11 cellular contexts compared by ENCODE assay signal in genomic region chr17:72392056-72393010, GRCh38.
DNase-seq lines count a peak whose midpoint lies in the region; ATAC-seq, FAIRE-seq and TF ChIP-seq lines count a peak whose summit lies in the region.
"Had no signal": no experiment of that assay in that cellular context is flagged by ENCODE, and none has a peak within 500 bp of the region (broad histone marks: within the 10 kb centered on the region; RNA-seq: fewer than 3 reads in every experiment).

No MANE protein-coding gene starts in this region.

- SMC1A ChIA-PET in GM12878 (lab: Charles Lee; ENCODE audit: uncharacterized antibody, unreplicated experiment): interaction anchor here (0.8 to 4.7 kb wide), 18 partner anchors 12 to 272 kb away, joined by 3 to 65 read pairs (median 4); partner anchors contain the start of gene SOX9

- peaks cover under 1% of the 10 kb centered on the region for H3K27me3 Mint-ChIP-seq in stimulated activated memory B cell treated with anti-CD40 and anti-IgM and Interleukin-4, amounts not matched to agents 10 μg/mL and 1 μg/mL and 100 μg/mL, for 72 hours
- no peaks in the 10 kb centered on the region for H3K27me3 Mint-ChIP-seq in activated CD8-positive, alpha-beta T cell treated with anti-CD3 and anti-CD28 coated beads, Interleukin-2, amount 10 ng/mL, durations not matched to agents 7 days and 5 days (ENCODE audit: low read depth)

- TSS peak; percentile 46 for BruUV-seq in GM12878 (replicated peaks; lab: Mats Ljungman, UMichigan)

- H3K36me3 ChIP-seq in GM12878 (ENCODE audit: control insufficient read depth in 2 of 2, insufficient read depth in 2 of 2, low read length in 1 of 2): no peaks in the 10 kb centered on the region

- H2AFZ ChIP-seq in GM12878 (ENCODE audit: control insufficient read depth, low read depth, low read length): peak overlapping the region; percentile 56

- H3K9me3 Mint-ChIP-seq in stimulated activated memory B cell treated with anti-CD40 and anti-IgM and Interleukin-4, amounts not matched to agents 10 μg/mL and 1 μg/mL and 100 μg/mL, for 72 hours: no peaks in the 10 kb centered on the region
- H3K9me3 Mint-ChIP-seq in activated CD8-positive, alpha-beta T cell treated with anti-CD3 and anti-CD28 coated beads, Interleukin-2, amount 10 ng/mL, durations not matched to agents 7 days and 5 days (ENCODE audit: insufficient read depth): no peaks in the 10 kb centered on the region
- H3K9me3 Mint-ChIP-seq: neural crest cell had no signal

- H3K4me3 Mint-ChIP-seq in stimulated activated memory B cell treated with anti-CD40 and anti-IgM and Interleukin-4, amounts not matched to agents 10 μg/mL and 1 μg/mL and 100 μg/mL, for 72 hours: no peak overlapping the region
- no peak overlapping the region for H3K4me3 Mint-ChIP-seq in activated CD8-positive, alpha-beta T cell treated with anti-CD3 and anti-CD28 coated beads, Interleukin-2, amount 10 ng/mL, durations not matched to agents 7 days and 5 days
- H3K4me3 Mint-ChIP-seq: neural crest cell had no signal

- peak; percentile 51 for ATAC-seq in HG03565 (IDR thresholded peaks at IDR 0.05; ENCODE audit: unreplicated experiment)
- ATAC-seq in GM12878: peak; percentile 80
- peak; percentile 60 for ATAC-seq in stimulated activated memory B cell treated with anti-CD40 and anti-IgM and Interleukin-4, amounts not matched to agents 10 μg/mL and 1 μg/mL and 100 μg/mL, for 72 hours
- ATAC-seq in activated CD8-positive, alpha-beta T cell treated with anti-CD3 and anti-CD28 coated beads, Interleukin-2, amount 10 ng/mL, durations not matched to agents 7 days and 5 days: no peak

- 3% methylated on average over 18 of the region's 18 CpGs for whole genome bisulfite sequencing in GM12878 (ENCODE audit: insufficient coverage, insufficient replicate concordance, low lambda C conversion rate, missing lambda C conversion rate)

- peak; percentile 13 for FAIRE-seq in GM12878 (lab: Jason Lieb, UNC)
- FAIRE-seq: A204.1 had no signal

- H3K4me2 ChIP-seq in GM12878 (ENCODE audit: control insufficient read depth, insufficient read depth): peak overlapping the region; percentile 92

- no peak for TF ChIP-seq RAD21 in GM12878 (IDR thresholded peaks at IDR 0.05; ENCODE audit: insufficient read depth, low read depth, low read length)

- peak; percentile 41 for DNase-seq in NCI-H1092 treated with DMSO at 0.1 percent for 48 hours (lab: John Stamatoyannopoulos, UW)
- no peak for DNase-seq in NCI-H1092 (lab: John Stamatoyannopoulos, UW)
- peak; percentile 68 for DNase-seq in GM12878 (ENCODE audit: low read depth, low spot score)
- no peak for DNase-seq in activated naive CD4-positive, alpha-beta T cell treated with anti-CD3 and anti-CD28 coated beads, Interleukin-2, amount 50 U/mL, for 16 hours
- no peak for DNase-seq in SIG-M5 treated with dmso at 0.1 percent for 504 hours (lab: John Stamatoyannopoulos, UW; ENCODE audit: unreplicated experiment)
- DNase-seq in activated CD8-positive, alpha-beta T cell treated with anti-CD3 and anti-CD28 coated beads, Interleukin-2, amount 10 ng/mL, durations not matched to agents 7 days and 5 days: no peak
- DNase-seq: NCI-H2227 treated with DMSO at 0.1 percent for 48 hours had no signal

- POLR2A ChIA-PET in GM12878 (lab: Charles Lee): interaction anchor here (0.8 to 6.7 kb wide), 7 partner anchors 14 to 71 kb away, joined by 3 to 38 read pairs (median 6); no protein-coding TSS in a partner anchor
- POLR2A ChIA-PET in activated CD8-positive, alpha-beta T cell treated with anti-CD3 and anti-CD28 coated beads, Interleukin-2, amount 10 ng/mL, durations not matched to agents 7 days and 5 days (lab: Charles Lee): no interaction called here

- in situ Hi-C loops in GM12878 (cut with MboI): loop anchor here (25.0 kb wide), 2 partner anchors 1630 to 1755 kb away; no protein-coding TSS in a partner anchor

- no peaks in the 10 kb centered on the region for H3K36me3 Mint-ChIP-seq in stimulated activated memory B cell treated with anti-CD40 and anti-IgM and Interleukin-4, amounts not matched to agents 10 μg/mL and 1 μg/mL and 100 μg/mL, for 72 hours
- H3K36me3 Mint-ChIP-seq in activated CD8-positive, alpha-beta T cell treated with anti-CD3 and anti-CD28 coated beads, Interleukin-2, amount 10 ng/mL, durations not matched to agents 7 days and 5 days (ENCODE audit: low read depth): no peaks in the 10 kb centered on the region

- no peak for TF ChIP-seq POLR2A in GM12878 (IDR thresholded peaks at IDR 0.05; ENCODE audit: low read depth, low read length)

- intact Hi-C loops in GM12878 (cut with micrococcal nuclease; ENCODE audit: unreplicated experiment): loop anchor here (1.0 kb wide), 1 partner anchor 29 kb away; no protein-coding TSS in a partner anchor

- H3K9me3 ChIP-seq in GM12878 (replicated peaks; ENCODE audit: control insufficient read depth, insufficient read depth, low read length): no peaks in the 10 kb centered on the region

- RAD21 ChIA-PET in GM12878 (lab: Charles Lee; ENCODE audit: unreplicated experiment): interaction anchor here (0.8 to 8.8 kb wide), 12 partner anchors 15 to 271 kb away, joined by 3 to 110 read pairs (median 6); partner anchors contain the start of gene SOX9

- no peaks in the 10 kb centered on the region for H3K27me3 ChIP-seq in GM12878 (replicated peaks in 1 of 2; ENCODE audit: control insufficient read depth in 2 of 2, insufficient read depth in 2 of 2, low read length in 1 of 2)

- peak overlapping the region; percentile 67 for H3K27ac ChIP-seq in GM12878 (ENCODE audit: control insufficient read depth, insufficient read depth)

- no peaks in the 10 kb centered on the region for H3K79me2 ChIP-seq in GM12878 (ENCODE audit: control insufficient read depth, insufficient read depth, low read length)

- no peak for TF ChIP-seq CTCF in GM12878 (IDR thresholded peaks at IDR 0.05 in 2 of 3, conservative IDR thresholded peaks at IDR 0.05 in 1 of 3; ENCODE audit: control insufficient read depth in 2 of 3, extremely low read depth in 1 of 3, insufficient read depth in 1 of 3, low read depth in 3 of 3, low read length in 3 of 3)

- H3K4me1 ChIP-seq in GM12878 (ENCODE audit: control insufficient read depth, insufficient read depth, low read length): peaks cover 40% of the 10 kb centered on the region

- CTCF ChIA-PET in GM12878 (lab: Yijun Ruan, JAX): interaction anchor here (0.6 to 1.8 kb wide), 12 partner anchors 10 to 332 kb away, joined by 3 to 8 read pairs (median 3); no protein-coding TSS in a partner anchor
- CTCF ChIA-PET in activated CD8-positive, alpha-beta T cell treated with anti-CD3 and anti-CD28 coated beads, Interleukin-2, amount 10 ng/mL, durations not matched to agents 7 days and 5 days (lab: Charles Lee): no interaction called here

- H3K9ac ChIP-seq in GM12878 (ENCODE audit: control insufficient read depth, insufficient read depth, low read length): peak overlapping the region; percentile 46

- H3K4me1 Mint-ChIP-seq in stimulated activated memory B cell treated with anti-CD40 and anti-IgM and Interleukin-4, amounts not matched to agents 10 μg/mL and 1 μg/mL and 100 μg/mL, for 72 hours: no peaks in the 10 kb centered on the region
- no peaks in the 10 kb centered on the region for H3K4me1 Mint-ChIP-seq in activated CD8-positive, alpha-beta T cell treated with anti-CD3 and anti-CD28 coated beads, Interleukin-2, amount 10 ng/mL, durations not matched to agents 7 days and 5 days (ENCODE audit: low read depth)

- 0 out of 4 replicates have a peak, but pooled peaks of 1 of the 2 experiments have one; percentile 32 for TF ChIP-seq EP300 in GM12878 (IDR thresholded peaks at IDR 0.05; ENCODE audit: borderline replicate concordance in 1 of 2, control insufficient read depth in 1 of 2, low read depth in 2 of 2, low read length in 2 of 2)

- H3K4me3 ChIP-seq in GM12878: peak overlapping the region; percentile 54

- H3K27ac Mint-ChIP-seq in stimulated activated memory B cell treated with anti-CD40 and anti-IgM and Interleukin-4, amounts not matched to agents 10 μg/mL and 1 μg/mL and 100 μg/mL, for 72 hours: no peak overlapping the region
- no peak overlapping the region for H3K27ac Mint-ChIP-seq in activated CD8-positive, alpha-beta T cell treated with anti-CD3 and anti-CD28 coated beads, Interleukin-2, amount 10 ng/mL, durations not matched to agents 7 days and 5 days

- no peaks in the 10 kb centered on the region for H4K20me1 ChIP-seq in GM12878 (ENCODE audit: control insufficient read depth, insufficient read depth)

TF ChIP-seq in GM12878, 131 proteins besides CTCF, POLR2A, EP300 and RAD21 (continues in another document):
- TF ChIP-seq FOXM1 (IDR thresholded peaks at IDR 0.05; ENCODE audit: low read depth, low read length): no peak
- 0 out of 2 replicates have a peak, but pooled peaks have one; percentile 34 for TF ChIP-seq IRF4 (IDR thresholded peaks at IDR 0.05; ENCODE audit: low read depth, low read length)
- peak; percentile 82 for TF ChIP-seq MEF2B (IDR thresholded peaks at IDR 0.05; ENCODE audit: partially characterized antibody, poor library complexity, severe bottlenecking)
- TF ChIP-seq DPF2 (IDR thresholded peaks at IDR 0.05): 0 out of 2 replicates have a peak, but pooled peaks have one; percentile 22
- 0 out of 3 replicates have a peak, but pooled peaks of 1 of the 2 experiments have one; percentile 2 for TF ChIP-seq EGR1 (IDR thresholded peaks at IDR 0.05; ENCODE audit: borderline replicate concordance in 1 of 2, low read depth in 2 of 2, low read length in 2 of 2)
- TF ChIP-seq ZNF207 (IDR thresholded peaks at IDR 0.05; ENCODE audit: borderline replicate concordance): 0 out of 2 replicates have a peak, but pooled peaks have one; percentile 20
- no peak for TF ChIP-seq ELK1 (IDR thresholded peaks at IDR 0.05; ENCODE audit: low read depth, low read length)
- TF ChIP-seq FOXK2 (IDR thresholded peaks at IDR 0.05): no peak
- no peak for TF ChIP-seq ZSCAN29 (IDR thresholded peaks at IDR 0.05)
- TF ChIP-seq TBL1XR1 (IDR thresholded peaks at IDR 0.05; ENCODE audit: low read depth, low read length): peak; percentile 50; the same call in 1 of the 2 replicates
- TF ChIP-seq NFXL1 (IDR thresholded peaks at IDR 0.05; ENCODE audit: borderline replicate concordance): no peak
- no peak for TF ChIP-seq SUPT20H (IDR thresholded peaks at IDR 0.05; ENCODE audit: borderline replicate concordance, control insufficient read depth, low read depth, low read length)

Comparison
In these comparisons a context has a peak if more than half of its experiments do, and no peak if none do; other contexts are left out.
1. DNase-seq: peak in NCI-H1092 treated with DMSO at 0.1 percent for 48 hours (single experiment) and GM12878 (single experiment); none in NCI-H1092 (single experiment), activated naive CD4-positive, alpha-beta T cell treated with anti-CD3 and anti-CD28 coated beads, Interleukin-2, amount 50 U/mL, for 16 hours (single experiment), SIG-M5 treated with dmso at 0.1 percent for 504 hours (single experiment) and activated CD8-positive, alpha-beta T cell treated with anti-CD3 and anti-CD28 coated beads, Interleukin-2, amount 10 ng/mL, durations not matched to agents 7 days and 5 days (single experiment).